ENCODE assay signal across 10 cellular contexts in the genomic region with DNA sequence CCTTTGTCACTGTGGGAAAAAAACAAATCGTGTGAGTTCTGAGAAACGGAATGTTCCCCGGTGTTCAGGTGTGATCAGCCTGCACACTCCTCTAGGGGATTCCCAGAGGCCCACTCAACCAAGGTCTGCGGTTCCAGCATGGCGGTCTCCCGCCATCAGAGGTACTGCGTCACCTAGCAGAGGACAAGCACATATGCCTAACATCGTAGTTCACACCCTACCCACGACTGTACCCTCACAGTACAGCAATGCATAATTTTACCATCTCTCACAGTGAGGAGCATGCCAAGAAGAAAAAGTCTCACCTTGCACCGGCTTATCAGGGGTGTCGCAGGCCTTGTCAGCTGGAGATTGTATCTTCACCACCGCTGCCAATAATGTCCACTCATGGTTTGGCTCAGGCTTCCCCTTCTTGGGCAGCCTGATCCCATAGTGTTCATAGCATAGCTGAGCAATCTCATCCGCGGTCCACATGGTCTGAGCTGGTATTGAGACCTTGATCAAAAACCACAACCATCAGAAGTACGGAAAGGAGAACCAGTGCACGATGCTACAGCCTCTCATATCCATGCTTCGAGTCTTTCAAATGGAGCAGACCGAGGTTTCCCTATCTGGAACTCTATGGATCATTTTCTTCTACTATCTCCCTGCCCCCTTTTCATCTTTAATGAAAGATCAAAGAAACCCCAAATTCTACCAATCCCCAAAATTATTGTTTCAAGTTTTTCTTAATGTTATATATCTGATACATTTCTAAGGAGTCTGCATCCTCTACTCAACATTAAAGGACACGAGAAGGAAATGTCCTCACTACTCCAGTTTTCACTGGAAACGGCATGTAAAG. TPM values are rescaled to one million over a fixed set of nuclear protein-coding genes. Genes with fewer than 3 reads are reported as not detected.
DNase-seq lines count a peak whose midpoint lies in the region; ATAC-seq, FAIRE-seq and TF ChIP-seq lines count a peak whose summit lies in the region.
"Had no signal": no experiment of that assay in that cellular context is flagged by ENCODE, and none has a peak within 500 bp of the region (broad histone marks: within the 10 kb centered on the region; RNA-seq: fewer than 3 reads in every experiment).

No MANE protein-coding gene starts in this region.

- H3K9me2 ChIP-seq in GM23338 (ENCODE audit: insufficient read depth): no peaks in the 10 kb centered on the region

- H3K9me3 ChIP-seq in right atrium auricular region: no peaks in the 10 kb centered on the region
- H3K9me3 ChIP-seq: HAP-1 had no signal

- H3K27ac Mint-ChIP-seq in GM23338: no peak overlapping the region; the same call in 1 of the 2 replicates
- H3K27ac Mint-ChIP-seq in T-helper 1 cell treated with Interleukin-12 subunit alpha and Interleukin-12 subunit beta and Interleukin-4 antibody, amounts not matched to agents 30 μg/mL and 1 μg/mL, for 36 hours: peak overlapping the region; percentile 98
- peak overlapping the region; percentile 4 for H3K27ac Mint-ChIP-seq in activated naive CD8-positive, alpha-beta T cell treated with anti-CD3 and anti-CD28 coated beads, Interleukin-2, amount 10 ng/mL, durations not matched to agents 7 days and 5 days
- H3K27ac Mint-ChIP-seq in progenitor cell of endocrine pancreas: peak overlapping the region; percentile 69

- no peak overlapping the region for H3K27ac ChIP-seq in GM23338 (ENCODE audit: low read depth)
- H3K27ac ChIP-seq in right atrium auricular region: peak overlapping the region in 1 of 2 donors; percentile 6

- H3K36me3 ChIP-seq in GM23338 (ENCODE audit: insufficient read depth) (peaks cover 10% of the 10 kb centered on the region), right atrium auricular region (peaks cover 19% of the 10 kb centered on the region)

- no peaks in the 10 kb centered on the region; the same call in 1 of the 2 replicates for H4K20me1 ChIP-seq in GM23338 (replicated peaks; ENCODE audit: insufficient read depth)

- H3K4me3 Mint-ChIP-seq in GM23338: 0 out of 3 replicates have a peak overlapping the region, but pooled peaks have one; percentile 97
- H3K4me3 Mint-ChIP-seq in T-helper 1 cell treated with Interleukin-12 subunit alpha and Interleukin-12 subunit beta and Interleukin-4 antibody, amounts not matched to agents 30 μg/mL and 1 μg/mL, for 36 hours: no peak overlapping the region
- peak overlapping the region; percentile 9 for H3K4me3 Mint-ChIP-seq in activated naive CD8-positive, alpha-beta T cell treated with anti-CD3 and anti-CD28 coated beads, Interleukin-2, amount 10 ng/mL, durations not matched to agents 7 days and 5 days
- H3K4me3 Mint-ChIP-seq in progenitor cell of endocrine pancreas (ENCODE audit: low read depth): no peak overlapping the region

- peaks cover 10% of the 10 kb centered on the region; the same call in 1 of the 2 replicates for H3K79me2 ChIP-seq in GM23338 (replicated peaks; ENCODE audit: insufficient read depth)

- H3K27me3 ChIP-seq in GM23338 (ENCODE audit: insufficient read depth): no peaks in the 10 kb centered on the region
- H3K27me3 ChIP-seq in right atrium auricular region: no peaks in the 10 kb centered on the region

- POLR2A ChIA-PET in activated naive CD8-positive, alpha-beta T cell treated with anti-CD3 and anti-CD28 coated beads, Interleukin-2, amount 10 ng/mL, durations not matched to agents 7 days and 5 days (lab: Charles Lee): interaction anchor here (2.9 to 5.3 kb wide), 2 partner anchors 28 to 104 kb away, joined by 19 to 95 read pairs; a partner anchor contains a TSS

- DNase-seq in GM23338 (ENCODE audit: low spot score) (no peak), progenitor cell of endocrine pancreas (ENCODE audit: low spot score, unreplicated experiment) (no peak), right atrium auricular region (ENCODE audit: low spot score) (no peak), RCC 7860 (ENCODE audit: low spot score) (no peak), left cardiac atrium (no peak)
- no peak for DNase-seq in activated naive CD8-positive, alpha-beta T cell treated with anti-CD3 and anti-CD28 coated beads, Interleukin-2, amount 10 ng/mL, durations not matched to agents 7 days and 5 days
- DNase-seq in NK-92 treated with Interleukin-12 subunit alpha and Interleukin-12 subunit beta, amount 100 ng/mL, for 24 hours (lab: John Stamatoyannopoulos, UW): no peak

- H3K9me3 Mint-ChIP-seq in GM23338 (no peaks in the 10 kb centered on the region), progenitor cell of endocrine pancreas (ENCODE audit: low read depth) (no peaks in the 10 kb centered on the region)
- no peaks in the 10 kb centered on the region for H3K9me3 Mint-ChIP-seq in T-helper 1 cell treated with Interleukin-12 subunit alpha and Interleukin-12 subunit beta and Interleukin-4 antibody, amounts not matched to agents 30 μg/mL and 1 μg/mL, for 36 hours
- H3K9me3 Mint-ChIP-seq in activated naive CD8-positive, alpha-beta T cell treated with anti-CD3 and anti-CD28 coated beads, Interleukin-2, amount 10 ng/mL, durations not matched to agents 7 days and 5 days: no peaks in the 10 kb centered on the region

- H3K4me1 ChIP-seq in GM23338 (ENCODE audit: insufficient read depth): peaks cover 7% of the 10 kb centered on the region; the same call in 1 of the 2 replicates
- H3K4me1 ChIP-seq in right atrium auricular region: peaks cover 0 to 26% of the 10 kb centered on the region in 2 donors

- H3K27me3 Mint-ChIP-seq in GM23338 (ENCODE audit: insufficient read depth, low read depth, poor library complexity): peaks cover 2% of the 10 kb centered on the region
- H3K27me3 Mint-ChIP-seq in T-helper 1 cell treated with Interleukin-12 subunit alpha and Interleukin-12 subunit beta and Interleukin-4 antibody, amounts not matched to agents 30 μg/mL and 1 μg/mL, for 36 hours (ENCODE audit: low read depth): no peaks in the 10 kb centered on the region
- no peaks in the 10 kb centered on the region for H3K27me3 Mint-ChIP-seq in activated naive CD8-positive, alpha-beta T cell treated with anti-CD3 and anti-CD28 coated beads, Interleukin-2, amount 10 ng/mL, durations not matched to agents 7 days and 5 days
- H3K27me3 Mint-ChIP-seq in progenitor cell of endocrine pancreas: no peaks in the 10 kb centered on the region

- FAIRE-seq in RCC 7860 (lab: Jason Lieb, UNC): no peak

- H3K4me2 ChIP-seq in GM23338: no peak overlapping the region

- intact Hi-C loops in left cardiac atrium (cut with DNase I): no loop called here

- ATAC-seq in GM23338 (no peak), left cardiac atrium (no peak)
- no peak for ATAC-seq in activated naive CD8-positive, alpha-beta T cell treated with anti-CD3 and anti-CD28 coated beads, Interleukin-2, amount 10 ng/mL, durations not matched to agents 7 days and 5 days (ENCODE audit: low read depth)
- ATAC-seq: esophagus mucosa had no signal

- H3K36me3 Mint-ChIP-seq in GM23338 (ENCODE audit: low read depth) (peaks cover 42% of the 10 kb centered on the region), progenitor cell of endocrine pancreas (ENCODE audit: insufficient read depth) (peaks cover 15% of the 10 kb centered on the region)
- peaks cover 31% of the 10 kb centered on the region for H3K36me3 Mint-ChIP-seq in T-helper 1 cell treated with Interleukin-12 subunit alpha and Interleukin-12 subunit beta and Interleukin-4 antibody, amounts not matched to agents 30 μg/mL and 1 μg/mL, for 36 hours (ENCODE audit: low read depth)
- H3K36me3 Mint-ChIP-seq in activated naive CD8-positive, alpha-beta T cell treated with anti-CD3 and anti-CD28 coated beads, Interleukin-2, amount 10 ng/mL, durations not matched to agents 7 days and 5 days: peaks cover 25% of the 10 kb centered on the region

- TF ChIP-seq CTCF in GM23338 (conservative IDR thresholded peaks at IDR 0.05; ENCODE audit: low read depth in 2 of 2): no peak
- no peak for TF ChIP-seq CTCF in progenitor cell of endocrine pancreas (IDR thresholded peaks at IDR 0.05; ENCODE audit: unreplicated experiment)
- TF ChIP-seq CTCF in right atrium auricular region (IDR thresholded peaks at IDR 0.05): no peak

- H2AFZ ChIP-seq in GM23338: no peak overlapping the region

- peaks cover 2% of the 10 kb centered on the region; the same call in 1 of the 2 replicates for H3F3A ChIP-seq in GM23338 (replicated peaks; ENCODE audit: low read depth)

- H3K4me3 ChIP-seq in GM23338: no peak overlapping the region
- H3K4me3 ChIP-seq in right atrium auricular region: no peak overlapping the region
- H3K4me3 ChIP-seq: HAP-1 had no signal

- peaks cover 4% of the 10 kb centered on the region for H3K4me1 Mint-ChIP-seq in GM23338
- peaks cover 35% of the 10 kb centered on the region for H3K4me1 Mint-ChIP-seq in T-helper 1 cell treated with Interleukin-12 subunit alpha and Interleukin-12 subunit beta and Interleukin-4 antibody, amounts not matched to agents 30 μg/mL and 1 μg/mL, for 36 hours (ENCODE audit: low read depth)
- H3K4me1 Mint-ChIP-seq in activated naive CD8-positive, alpha-beta T cell treated with anti-CD3 and anti-CD28 coated beads, Interleukin-2, amount 10 ng/mL, durations not matched to agents 7 days and 5 days: peaks cover 25% of the 10 kb centered on the region
- peaks cover 17% of the 10 kb centered on the region for H3K4me1 Mint-ChIP-seq in progenitor cell of endocrine pancreas (ENCODE audit: low read depth)

RNA-seq across cellular contexts. Expression of a gene that starts 2.5 kb away (rescaled TPM):
- total RNA-seq in GM23338 (2014; rRNA removed; shearing (Covaris generic)): 49.4 and 53.6 TPM in 2 replicates
- polyA plus RNA-seq in GM23338 (2016; fragmentation: Nextera tagmentation; extraction: Ambion mirVana): 17.4 and 18.5 TPM in 2 replicates
- 10 to 100 TPM; 66.1 to 72.1 TPM for total RNA-seq in activated naive CD8-positive, alpha-beta T cell treated with anti-CD3 and anti-CD28 coated beads, Interleukin-2, amount 10 ng/mL, durations not matched to agents 7 days and 5 days
- 61.2 and 65.8 TPM in 2 replicates for total RNA-seq in progenitor cell of endocrine pancreas
- total RNA-seq in right atrium auricular region: 10 to 100 TPM; 20.4 to 23.7 TPM
- 10 to 100 TPM; 18.6 to 25.3 TPM for total RNA-seq in left cardiac atrium

RNA-seq across cellular contexts. Expression of a gene that starts 26.9 kb away (rescaled TPM):
- 216 and 220 TPM in 2 replicates for total RNA-seq in GM23338 (2014; rRNA removed; shearing (Covaris generic))
- polyA plus RNA-seq in GM23338 (2016; fragmentation: Nextera tagmentation; extraction: Ambion mirVana): 229 and 243 TPM in 2 replicates
- total RNA-seq in activated naive CD8-positive, alpha-beta T cell treated with anti-CD3 and anti-CD28 coated beads, Interleukin-2, amount 10 ng/mL, durations not matched to agents 7 days and 5 days: 100 to 1,000 TPM; 173 to 175 TPM
- total RNA-seq in progenitor cell of endocrine pancreas (126 and 127 TPM in 2 replicates), right atrium auricular region (100 to 1,000 TPM in 1 of 2 donors, 10 to 100 TPM in 1; 88.9 to 100 TPM), left cardiac atrium (100 to 1,000 TPM in 1 of 2 donors, 10 to 100 TPM in 1; 96.0 to 107 TPM)

RNA-seq across cellular contexts. Expression of a gene that starts 27.0 kb away (rescaled TPM):
- 12.0 and 14.9 TPM in 2 replicates for total RNA-seq in GM23338 (2014; rRNA removed; shearing (Covaris generic))
- 18.0 and 19.5 TPM in 2 replicates for polyA plus RNA-seq in GM23338 (2016; fragmentation: Nextera tagmentation; extraction: Ambion mirVana)
- 10 to 100 TPM; 78.6 to 79.4 TPM for total RNA-seq in activated naive CD8-positive, alpha-beta T cell treated with anti-CD3 and anti-CD28 coated beads, Interleukin-2, amount 10 ng/mL, durations not matched to agents 7 days and 5 days
- total RNA-seq in progenitor cell of endocrine pancreas: 42.1 and 43.0 TPM in 2 replicates
- total RNA-seq in right atrium auricular region: 10 to 100 TPM; 77.8 to 81.8 TPM
- total RNA-seq in left cardiac atrium: 10 to 100 TPM; 55.6 to 70.2 TPM

RNA-seq across cellular contexts. Expression of a gene that starts 54.4 kb away (rescaled TPM):
- total RNA-seq in GM23338 (2014; rRNA removed; shearing (Covaris generic)): 47.8 and 71.7 TPM in 2 replicates
- polyA plus RNA-seq in GM23338 (2016; fragmentation: Nextera tagmentation; extraction: Ambion mirVana): 121 and 130 TPM in 2 replicates
- 10 to 100 TPM; 71.6 to 72.9 TPM for total RNA-seq in activated naive CD8-positive, alpha-beta T cell treated with anti-CD3 and anti-CD28 coated beads, Interleukin-2, amount 10 ng/mL, durations not matched to agents 7 days and 5 days
- total RNA-seq in progenitor cell of endocrine pancreas: 75.0 and 79.0 TPM in 2 replicates
- 100 to 1,000 TPM; 167 to 177 TPM for total RNA-seq in right atrium auricular region
- 100 to 1,000 TPM; 172 to 180 TPM for total RNA-seq in left cardiac atrium

RNA-seq across cellular contexts. Expression of a gene that starts 56.3 kb away (rescaled TPM):
- not detected in 2 replicates for total RNA-seq in GM23338 (2014; rRNA removed; shearing (Covaris generic))
- not detected in 2 replicates for polyA plus RNA-seq in GM23338 (2016; fragmentation: Nextera tagmentation; extraction: Ambion mirVana)
- not detected for total RNA-seq in activated naive CD8-positive, alpha-beta T cell treated with anti-CD3 and anti-CD28 coated beads, Interleukin-2, amount 10 ng/mL, durations not matched to agents 7 days and 5 days
- total RNA-seq in progenitor cell of endocrine pancreas (not detected in 2 replicates), right atrium auricular region (not detected), left cardiac atrium (not detected)
- total RNA-seq: esophagus mucosa had no signal

Comparison
In these comparisons a context has a peak if more than half of its experiments do, and no peak if none do; other contexts are left out.
1. H3K4me3 Mint-ChIP-seq: peak in GM23338 (single experiment) and activated naive CD8-positive, alpha-beta T cell treated with anti-CD3 and anti-CD28 coated beads, Interleukin-2, amount 10 ng/mL, durations not matched to agents 7 days and 5 days (single experiment); none in T-helper 1 cell treated with Interleukin-12 subunit alpha and Interleukin-12 subunit beta and Interleukin-4 antibody, amounts not matched to agents 30 μg/mL and 1 μg/mL, for 36 hours (single experiment) and progenitor cell of endocrine pancreas (single experiment).